In genomic region chr2:213766062-213766461, GRCh38 we compare ENCODE assay signal across 12 cellular contexts.
DNase-seq lines count a peak whose midpoint lies in the region; ATAC-seq and TF ChIP-seq lines count a peak whose summit lies in the region.
"Had no signal": no experiment of that assay in that cellular context is flagged by ENCODE, and none has a peak within 500 bp of the region (broad histone marks: within the 10 kb centered on the region; RNA-seq: fewer than 3 reads in every experiment).

No MANE protein-coding gene starts in this region.

- H3K4me3 ChIP-seq in MM.1S (ENCODE audit: low read length): no peak overlapping the region
- H3K4me3 ChIP-seq in CD8-positive, alpha-beta memory T cell (ENCODE audit: low read length): no peak overlapping the region
- H3K4me3 ChIP-seq: K562, skin epidermis had no signal

- no peaks in the 10 kb centered on the region for H3K36me3 Mint-ChIP-seq in CD8-positive, alpha-beta memory T cell

- peaks cover 8% of the 10 kb centered on the region; the same call in 1 of the 2 replicates for H3K4me1 ChIP-seq in MM.1S (ENCODE audit: low read length)
- H3K4me1 ChIP-seq in CD8-positive, alpha-beta memory T cell (ENCODE audit: insufficient read depth, low read length): no peaks in the 10 kb centered on the region

- CTCF ChIA-PET in CD8-positive, alpha-beta memory T cell (lab: Charles Lee): no interaction called here

- no peaks in the 10 kb centered on the region for H3K9me3 ChIP-seq in MM.1S (replicated peaks; ENCODE audit: insufficient read depth, low read length)
- no peaks in the 10 kb centered on the region for H3K9me3 ChIP-seq in CD8-positive, alpha-beta memory T cell (ENCODE audit: low read length)

- no peak for DNase-seq in MM.1S
- DNase-seq in CD8-positive, alpha-beta memory T cell: no peak
- DNase-seq in cerebellum (ENCODE audit: low spot score): no peak
- DNase-seq in glomerular visceral epithelial cell (ENCODE audit: extremely low spot score): no peak
- no peak for DNase-seq in GM13976 (ENCODE audit: low spot score)
- DNase-seq: anterior cingulate cortex, NCI-H510A treated with DMSO at 0.1 percent for 48 hours had no signal

- H3K27ac Mint-ChIP-seq in CD8-positive, alpha-beta memory T cell: no peak overlapping the region

- POLR2A ChIA-PET in CD8-positive, alpha-beta memory T cell (lab: Charles Lee): no interaction called here

- no peaks in the 10 kb centered on the region for H3K36me3 ChIP-seq in MM.1S (replicated peaks; ENCODE audit: insufficient read depth, low read length)
- no peaks in the 10 kb centered on the region for H3K36me3 ChIP-seq in CD8-positive, alpha-beta memory T cell (ENCODE audit: insufficient read depth, low read length)

- peaks cover 58% of the 10 kb centered on the region for H3K27me3 ChIP-seq in MM.1S (replicated peaks; ENCODE audit: insufficient read depth, low read length)
- no peaks in the 10 kb centered on the region for H3K27me3 ChIP-seq in CD8-positive, alpha-beta memory T cell (ENCODE audit: insufficient read depth, low read length, poor library complexity, severe bottlenecking)

- H4K20me1 ChIP-seq in MM.1S (ENCODE audit: insufficient read depth, low read length): no peaks in the 10 kb centered on the region

- TF ChIP-seq CTCF in MM.1S (IDR thresholded peaks at IDR 0.05; ENCODE audit: low read length): no peak
- no peak for TF ChIP-seq CTCF in GM13976 (IDR thresholded peaks at IDR 0.05; ENCODE audit: borderline replicate concordance, control extremely low read depth, extremely low read depth, insufficient read depth, missing control alignments)

- no peaks in the 10 kb centered on the region for H3K79me2 ChIP-seq in MM.1S (ENCODE audit: low read length)

- H3K27me3 Mint-ChIP-seq in CD8-positive, alpha-beta memory T cell: no peaks in the 10 kb centered on the region

- no peak overlapping the region for H3K9ac ChIP-seq in MM.1S (ENCODE audit: low read length)

- peak overlapping the region; percentile 30; the same call in 1 of the 2 replicates for H3K4me2 ChIP-seq in MM.1S (ENCODE audit: low read depth, low read length)

- in situ Hi-C loops in GM13976 (cut with MboI; ENCODE audit: low sequenced_read_pairs, unreplicated experiment): no loop called here

- no peak overlapping the region for H2AFZ ChIP-seq in MM.1S (ENCODE audit: low read length)

- H3F3A ChIP-seq in MM.1S (ENCODE audit: insufficient read depth, low read length): no peaks in the 10 kb centered on the region; the same call in none of the 2 replicates

- no peak overlapping the region for H3K4me3 Mint-ChIP-seq in CD8-positive, alpha-beta memory T cell

- ATAC-seq in GM18517 (IDR thresholded peaks at IDR 0.05; ENCODE audit: unreplicated experiment) (peak; percentile 47), GM21381 (IDR thresholded peaks at IDR 0.05; ENCODE audit: unreplicated experiment) (peak; percentile 41), HG02981 (IDR thresholded peaks at IDR 0.05; ENCODE audit: unreplicated experiment) (peak; percentile 37)
- ATAC-seq: K562 had no signal

- H3K9me3 Mint-ChIP-seq in CD8-positive, alpha-beta memory T cell: peaks cover 0 to 4% (median 0%) of the 10 kb centered on the region in 5 donors

- no peaks in the 10 kb centered on the region for H3K9me2 ChIP-seq in MM.1S (replicated peaks; ENCODE audit: insufficient read depth, low read length)

- H3K27ac ChIP-seq in MM.1S (ENCODE audit: low read length): no peak overlapping the region
- H3K27ac ChIP-seq in CD8-positive, alpha-beta memory T cell (ENCODE audit: low read depth, low read length): no peak overlapping the region
- H3K27ac ChIP-seq: skin epidermis had no signal

- no peaks in the 10 kb centered on the region for H3K4me1 Mint-ChIP-seq in CD8-positive, alpha-beta memory T cell
